Comparison of ENCODE assay signal across 8 cellular contexts in the genomic region with DNA sequence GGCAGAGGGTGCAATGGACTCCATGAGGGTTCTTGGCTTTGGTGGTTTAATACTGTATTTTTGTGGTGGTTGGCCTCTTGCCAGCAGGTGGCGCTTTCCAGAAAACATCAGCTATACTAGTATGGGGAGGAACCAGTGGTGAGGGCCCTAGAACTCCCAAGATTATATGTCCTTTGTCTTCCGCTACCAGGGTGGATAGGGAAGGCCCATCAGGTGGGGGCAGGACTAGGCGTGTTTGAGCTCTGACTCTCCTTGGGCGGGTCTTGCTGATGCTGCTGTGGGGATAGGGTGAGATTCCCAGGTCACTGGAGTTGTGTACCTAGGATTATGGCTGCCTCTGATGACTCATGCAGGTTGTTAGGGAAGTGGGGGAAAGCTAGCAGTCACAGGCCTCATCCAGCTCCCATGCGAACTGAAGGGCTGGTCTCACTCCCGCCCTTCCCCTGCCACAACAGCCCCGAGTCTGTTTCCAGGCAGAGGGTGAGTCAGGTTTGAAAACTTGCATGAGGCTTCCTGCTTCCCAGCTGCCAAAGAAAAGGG.
A peak's percentile ranks its signal among the peaks of the same experiment; 100 is the strongest.
DNase-seq lines count a peak whose midpoint lies in the region; ATAC-seq and TF ChIP-seq lines count a peak whose summit lies in the region.

No MANE protein-coding gene starts in this region.

- H3K9me3 ChIP-seq in SJCRH30 (replicated peaks): no peaks in the 10 kb centered on the region
- no peaks in the 10 kb centered on the region for H3K9me3 ChIP-seq in hepatocyte (ENCODE audit: low read depth)
- H3K9me3 ChIP-seq in tibial nerve: no peaks in the 10 kb centered on the region

- no peaks in the 10 kb centered on the region for H4K20me1 ChIP-seq in hepatocyte (ENCODE audit: insufficient read depth, poor library complexity, severe bottlenecking)

- DNase-seq in AG09309 (ENCODE audit: low read depth) (peak; percentile 62), SJCRH30 (peak; percentile 24 to 49), hepatocyte (ENCODE audit: low spot score) (peak; percentile 87), middle frontal gyrus (ENCODE audit: extremely low spot score, low spot score) (no peak), NCI-H1048 (lab: John Stamatoyannopoulos, UW) (no peak), tibial nerve (ENCODE audit: low spot score in 2 of 2) (no peak)

- H3K4me3 ChIP-seq in AG09309 (ENCODE audit: control insufficient read depth, low read depth, low read length) (no peak overlapping the region), SJCRH30 (no peak overlapping the region), hepatocyte (no peak overlapping the region), tibial nerve (no peak overlapping the region)

- H2AFZ ChIP-seq in hepatocyte: peak overlapping the region; percentile 27

- TF ChIP-seq CTCF in AG09309 (IDR thresholded peaks at IDR 0.05; ENCODE audit: control insufficient read depth, insufficient read depth, low read depth, low read length, missing control alignments) (peak; percentile 18), hepatocyte (IDR thresholded peaks at IDR 0.05; ENCODE audit: poor library complexity) (peak; percentile 51), tibial nerve (IDR thresholded peaks at IDR 0.05) (peak in 1 of 5 experiments; percentile 9)

- H3K4me1 ChIP-seq in SJCRH30: no peaks in the 10 kb centered on the region
- peaks cover 14% of the 10 kb centered on the region for H3K4me1 ChIP-seq in hepatocyte (ENCODE audit: insufficient read depth)
- H3K4me1 ChIP-seq in tibial nerve: no peaks in the 10 kb centered on the region

- no peak for TF ChIP-seq EP300 in tibial nerve (IDR thresholded peaks at IDR 0.05)

- H3K27me3 ChIP-seq in SJCRH30: no peaks in the 10 kb centered on the region
- H3K27me3 ChIP-seq in hepatocyte: no peaks in the 10 kb centered on the region
- no peaks in the 10 kb centered on the region for H3K27me3 ChIP-seq in tibial nerve

- H3K9me2 ChIP-seq in hepatocyte (replicated peaks; ENCODE audit: insufficient read depth): no peaks in the 10 kb centered on the region

- no peak overlapping the region for H3K27ac ChIP-seq in SJCRH30
- H3K27ac ChIP-seq in hepatocyte: peak overlapping the region; percentile 94
- no peak overlapping the region for H3K27ac ChIP-seq in tibial nerve

- no peaks in the 10 kb centered on the region for H3K79me2 ChIP-seq in hepatocyte

- H3K4me2 ChIP-seq in hepatocyte: peak overlapping the region; percentile 52

- TF ChIP-seq POLR2A in GM18505 (IDR thresholded peaks at IDR 0.05; ENCODE audit: borderline replicate concordance, extremely low read depth, insufficient read depth, insufficient read length): no peak
- no peak for TF ChIP-seq POLR2A in tibial nerve (IDR thresholded peaks at IDR 0.05)

- ATAC-seq in GM18505 (IDR thresholded peaks at IDR 0.05; ENCODE audit: unreplicated experiment) (peak; percentile 72), HG03342 (IDR thresholded peaks at IDR 0.05; ENCODE audit: unreplicated experiment) (peak; percentile 53)

- WGBS in hepatocyte (ENCODE audit: low lambda C conversion rate, missing lambda C conversion rate): 59% methylated on average over 7 of the region's 7 CpGs
- WGBS in tibial nerve, 2 donors: 81 to 89% methylated on average over 7 of the region's 7 CpGs

- H3K36me3 ChIP-seq in SJCRH30 (no peaks in the 10 kb centered on the region), hepatocyte (replicated peaks; ENCODE audit: insufficient read depth, low read depth) (no peaks in the 10 kb centered on the region), tibial nerve (no peaks in the 10 kb centered on the region)

Comparison
In these comparisons a context has a peak if more than half of its experiments do, and no peak if none do; other contexts are left out.
1. DNase-seq: peak in AG09309 (single experiment), SJCRH30 (2 of 2) and hepatocyte (single experiment); none in middle frontal gyrus (single experiment), NCI-H1048 (single experiment) and tibial nerve (0 of 2).